ENCODE assay signal across 8 cellular contexts in genomic region chr21:8194039-8194438, GRCh38.
A peak's percentile ranks its signal among the peaks of the same experiment; 100 is the strongest.
DNase-seq lines count a peak whose midpoint lies in the region; ATAC-seq and TF ChIP-seq lines count a peak whose summit lies in the region.
"Not testable (repeated sequence)": the region's sequence is repeated elsewhere in the genome, so short reads cannot be mapped to it uniquely, and the experiment has no call there.

No MANE protein-coding gene starts in this region.

- not testable (repeated sequence) for H4K20me1 ChIP-seq in HCT116 (ENCODE audit: insufficient read depth)

- not testable (repeated sequence) for H3K27me3 Mint-ChIP-seq in activated T-cell treated with anti-CD3 and anti-CD28 coated beads, Interleukin-2, amount 50 U/mL, for 72 hours (ENCODE audit: low read depth)

- H3K4me3 Mint-ChIP-seq in activated T-cell treated with anti-CD3 and anti-CD28 coated beads, Interleukin-2, amount 50 U/mL, for 72 hours; stimulated activated effector memory CD8-positive, alpha-beta T cell treated with anti-CD3 and anti-CD28 coated beads, Interleukin-12 subunit alpha, Interleukin-12 subunit beta, amount 100 ng/mL, for 72 hours: not testable (repeated sequence)

- TF ChIP-seq RAD21 in HCT116 (IDR thresholded peaks at IDR 0.05; ENCODE audit: low read depth), result not testable (repeated sequence)

- RAD21 ChIA-PET in HCT116 (lab: Charles Lee; ENCODE audit: low non-redundant PET in 1 of 2, low total read pairs in 2 of 2, uncharacterized antibody in 2 of 2, unreplicated experiment in 2 of 2), result not testable (repeated sequence)

- not testable (repeated sequence) for TF ChIP-seq POLR2A in HCT116 (IDR thresholded peaks at IDR 0.05; ENCODE audit: borderline replicate concordance, extremely low read depth, insufficient read depth, insufficient read length)

- not testable (repeated sequence) for H3K79me2 ChIP-seq in HCT116 (ENCODE audit: insufficient read depth, low read length)

- H3K4me3 ChIP-seq in HCT116 (replicated peaks in 1 of 2; ENCODE audit: low read depth in 1 of 2, low read length in 2 of 2); right cardiac atrium (ENCODE audit: low read length): not testable (repeated sequence)

- BruUV-seq in HCT116 (replicated peaks; lab: Mats Ljungman, UMichigan), result not testable (repeated sequence)

- POLR2A ChIA-PET in HCT116 (lab: Charles Lee), result not testable (repeated sequence)

- H3K27me3 ChIP-seq in HCT116 (ENCODE audit: insufficient read depth, low read length); right cardiac atrium (ENCODE audit: control insufficient read depth, insufficient read depth): not testable (repeated sequence)

- not testable (repeated sequence) for DNase-seq in HCT116 (ENCODE audit: low read depth, low spot score); activated T-cell treated with anti-CD3 and anti-CD28 coated beads, Interleukin-2, amount 50 U/mL, for 72 hours; right cardiac atrium; stimulated activated effector memory CD8-positive, alpha-beta T cell treated with anti-CD3 and anti-CD28 coated beads, Interleukin-12 subunit alpha, Interleukin-12 subunit beta, amount 100 ng/mL, for 72 hours (ENCODE audit: low spot score in 2 of 2)

- not testable (repeated sequence) for H3K4me1 ChIP-seq in HCT116 (ENCODE audit: control insufficient read depth in 1 of 2, insufficient read depth in 2 of 2, low read length in 2 of 2); right cardiac atrium (ENCODE audit: control insufficient read depth, insufficient read depth, low read length)

- not testable (repeated sequence) for H3K4me2 ChIP-seq in HCT116 (ENCODE audit: low read length)

- H3K9me3 ChIP-seq in HCT116 (ENCODE audit: control insufficient read depth in 1 of 2, insufficient read depth in 1 of 2, low read depth in 1 of 2, low read length in 2 of 2); right cardiac atrium (ENCODE audit: control insufficient read depth, low read length): not testable (repeated sequence)

- ATAC-seq in GM18502 (IDR thresholded peaks at IDR 0.05; ENCODE audit: poor library complexity, unreplicated experiment) (peak; percentile 69), GM19467 (IDR thresholded peaks at IDR 0.05; ENCODE audit: unreplicated experiment) (peak; percentile 70), HCT116 (peak; percentile 90), HG03064 (IDR thresholded peaks at IDR 0.05; ENCODE audit: low read depth, unreplicated experiment) (peak; percentile 81), HG03520 (IDR thresholded peaks at IDR 0.05; ENCODE audit: unreplicated experiment) (peak; percentile 47), right cardiac atrium (peak; percentile 90)
- peak; percentile 72 to 78 for ATAC-seq in activated T-cell treated with anti-CD3 and anti-CD28 coated beads, Interleukin-2, amount 50 U/mL, for 72 hours (replicated peaks in 1 of 2)
- ATAC-seq in stimulated activated effector memory CD8-positive, alpha-beta T cell treated with anti-CD3 and anti-CD28 coated beads, Interleukin-12 subunit alpha, Interleukin-12 subunit beta, amount 100 ng/mL, for 72 hours, result peak; percentile 75

- no CpG with 5 or more reads among the region's 16 CpGs for WGBS in right cardiac atrium

- TF ChIP-seq CTCF in HCT116 (IDR thresholded peaks at IDR 0.05 in 2 of 3, conservative IDR thresholded peaks at IDR 0.05 in 1 of 3; ENCODE audit: borderline replicate concordance in 1 of 3, insufficient read depth in 1 of 3, low read depth in 2 of 3, low read length in 2 of 3), result not testable (repeated sequence)

- not testable (repeated sequence) for H3K4me1 Mint-ChIP-seq in activated T-cell treated with anti-CD3 and anti-CD28 coated beads, Interleukin-2, amount 50 U/mL, for 72 hours (ENCODE audit: low read depth); stimulated activated effector memory CD8-positive, alpha-beta T cell treated with anti-CD3 and anti-CD28 coated beads, Interleukin-12 subunit alpha, Interleukin-12 subunit beta, amount 100 ng/mL, for 72 hours

- not testable (repeated sequence) for H3K27ac ChIP-seq in HCT116 (ENCODE audit: low read depth, low read length); right cardiac atrium (ENCODE audit: low read length)

- not testable (repeated sequence) for H3K27ac Mint-ChIP-seq in activated T-cell treated with anti-CD3 and anti-CD28 coated beads, Interleukin-2, amount 50 U/mL, for 72 hours; stimulated activated effector memory CD8-positive, alpha-beta T cell treated with anti-CD3 and anti-CD28 coated beads, Interleukin-12 subunit alpha, Interleukin-12 subunit beta, amount 100 ng/mL, for 72 hours

- not testable (repeated sequence) for H2AFZ ChIP-seq in HCT116 (ENCODE audit: low read depth, low read length, poor library complexity, severe bottlenecking)

- CTCF ChIA-PET in HCT116 (lab: Charles Lee), result not testable (repeated sequence)

- not testable (repeated sequence) for H3K9me2 ChIP-seq in HCT116 (ENCODE audit: insufficient read depth)

- H3K9me3 Mint-ChIP-seq in activated T-cell treated with anti-CD3 and anti-CD28 coated beads, Interleukin-2, amount 50 U/mL, for 72 hours; stimulated activated effector memory CD8-positive, alpha-beta T cell treated with anti-CD3 and anti-CD28 coated beads, Interleukin-12 subunit alpha, Interleukin-12 subunit beta, amount 100 ng/mL, for 72 hours: not testable (repeated sequence)

- intact Hi-C loops in HCT116 (cut with micrococcal nuclease); right cardiac atrium (cut with DNase I): not testable (repeated sequence)

- H3K36me3 ChIP-seq in HCT116 (ENCODE audit: control insufficient read depth in 1 of 2, insufficient read depth in 2 of 2, low read length in 2 of 2), result not testable (repeated sequence)

- H3K9ac ChIP-seq in HCT116 (ENCODE audit: low read length), result not testable (repeated sequence)

- H3K36me3 Mint-ChIP-seq in activated T-cell treated with anti-CD3 and anti-CD28 coated beads, Interleukin-2, amount 50 U/mL, for 72 hours (ENCODE audit: insufficient read depth in 2 of 2); stimulated activated effector memory CD8-positive, alpha-beta T cell treated with anti-CD3 and anti-CD28 coated beads, Interleukin-12 subunit alpha, Interleukin-12 subunit beta, amount 100 ng/mL, for 72 hours: not testable (repeated sequence)
